In genomic region chr7:99794585-99795502, GRCh38 we compare ENCODE assay signal across 1 cellular context.
A peak's percentile ranks its signal among the peaks of the same experiment; 100 is the strongest.
TF ChIP-seq lines count a peak whose summit lies in the region.

No MANE protein-coding gene starts in this region.

TF ChIP-seq in K562, 482 proteins besides CTCF, POLR2A, EP300 and RAD21:
- peak; percentile 45; the same call in 1 of the 2 replicates for TF ChIP-seq BCOR (IDR thresholded peaks at IDR 0.05)
- TF ChIP-seq FOXK2 (conservative IDR thresholded peaks at IDR 0.05 in 1 of 2, IDR thresholded peaks at IDR 0.05 in 1 of 2; ENCODE audit: low read depth in 2 of 2), result 0 out of 4 replicates have a peak, but pooled peaks of 1 of the 2 experiments have one; percentile 14
- no peak for TF ChIP-seq MGA (IDR thresholded peaks at IDR 0.05)
- TF ChIP-seq ATF7 (IDR thresholded peaks at IDR 0.05), result no peak
- TF ChIP-seq MYNN (IDR thresholded peaks at IDR 0.05), result no peak
- no peak for TF ChIP-seq MYNN (CRISPR knock-in tag; IDR thresholded peaks at IDR 0.05)
- TF ChIP-seq RBM25 (IDR thresholded peaks at IDR 0.05; ENCODE audit: low read depth, low read length, severe bottlenecking), result peak; percentile 76
- no peak for TF ChIP-seq JUND (IDR thresholded peaks at IDR 0.05; ENCODE audit: borderline replicate concordance, low read depth, low read length)
- 0 out of 3 replicates have a peak, but pooled peaks have one; percentile 14 for TF ChIP-seq JUND (tag; IDR thresholded peaks at IDR 0.05; ENCODE audit: borderline replicate concordance, low read depth, low read length)
- TF ChIP-seq POLR2B (IDR thresholded peaks at IDR 0.05; ENCODE audit: low read depth, partially characterized antibody), result no peak
- TF ChIP-seq TFE3 (CRISPR knock-in tag; IDR thresholded peaks at IDR 0.05), result peak; percentile 73
- peak; percentile 40; the same call in 1 of the 2 replicates for TF ChIP-seq RAD51 (IDR thresholded peaks at IDR 0.05; ENCODE audit: borderline replicate concordance, low read depth)
- no peak for TF ChIP-seq DMBX1 (CRISPR knock-in tag; IDR thresholded peaks at IDR 0.05; ENCODE audit: borderline replicate concordance)
- TF ChIP-seq TOE1 (IDR thresholded peaks at IDR 0.05; ENCODE audit: borderline replicate concordance), result peak; percentile 35; the same call in 1 of the 2 replicates
- TF ChIP-seq TOE1 (CRISPR knock-in tag; IDR thresholded peaks at IDR 0.05; ENCODE audit: borderline replicate concordance, low read depth), result no peak
